In the genomic region with DNA sequence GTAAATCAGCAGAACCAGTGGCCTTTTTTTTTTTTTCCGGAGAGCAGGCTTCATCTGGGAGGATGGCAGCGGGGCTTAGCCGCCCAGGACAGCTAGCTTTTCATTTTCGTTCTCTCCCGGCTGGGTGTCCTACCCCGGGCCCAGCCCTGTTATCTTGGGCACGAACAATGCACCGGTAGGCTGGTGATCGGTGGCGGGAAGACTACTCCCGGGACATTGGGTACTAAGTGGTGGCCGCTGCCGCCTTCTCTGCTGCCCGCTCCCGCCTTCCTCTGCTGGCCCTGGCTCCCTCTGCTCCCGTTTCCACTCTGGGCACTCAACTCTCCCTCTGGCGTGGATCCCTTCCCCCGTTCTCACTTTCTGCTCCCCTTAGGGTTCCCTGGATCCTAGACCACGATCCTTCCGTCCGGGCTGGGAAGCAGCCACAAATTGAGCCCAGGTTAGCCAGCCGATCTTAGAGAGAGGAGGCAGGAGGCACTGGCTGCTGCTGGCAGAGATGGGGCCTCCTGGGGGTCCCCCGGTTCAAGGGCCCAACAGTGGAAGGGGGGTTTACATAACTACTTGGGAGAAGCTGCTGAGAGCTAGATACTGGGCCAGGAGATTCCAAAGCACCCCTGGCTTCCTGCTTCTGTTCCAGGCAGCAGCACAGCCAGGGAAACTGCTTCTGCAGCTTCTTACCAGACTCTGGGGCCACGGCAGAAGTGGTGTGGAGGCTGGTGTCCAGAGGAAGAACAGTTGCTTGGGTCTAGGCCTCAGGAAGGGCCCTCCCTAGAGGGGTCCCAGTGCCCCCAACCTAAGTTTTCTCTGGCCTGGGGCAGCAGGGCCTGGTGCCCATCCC, we compare ENCODE assay signal across 19 cellular contexts. TPM values are rescaled to one million over a fixed set of nuclear protein-coding genes. Genes with fewer than 3 reads are reported as not detected.
A peak's percentile ranks its signal among the peaks of the same experiment; 100 is the strongest.
DNase-seq lines count a peak whose midpoint lies in the region; ATAC-seq and TF ChIP-seq lines count a peak whose summit lies in the region.
"Had no signal": no experiment of that assay in that cellular context is flagged by ENCODE, and none has a peak within 500 bp of the region (broad histone marks: within the 10 kb centered on the region; RNA-seq: fewer than 3 reads in every experiment).

No MANE protein-coding gene starts in this region.

- POLR2A ChIA-PET in Caco-2 (lab: Charles Lee): no interaction called here

- H3K27me3 ChIP-seq in Caco-2 (replicated peaks; ENCODE audit: control insufficient read depth, insufficient read depth, low read length) (no peaks in the 10 kb centered on the region), Peyer's patch (peaks cover 0 to 77% of the 10 kb centered on the region in 2 donors)

- H3K4me1 Mint-ChIP-seq in Caco-2 (ENCODE audit: low read depth, unreplicated experiment): peaks cover 12% of the 10 kb centered on the region
- peaks cover 40% of the 10 kb centered on the region for H3K4me1 Mint-ChIP-seq in activated T-cell treated with anti-CD3 and anti-CD28 coated beads, Interleukin-2, amount 50 U/mL, for 72 hours (ENCODE audit: low read depth)
- peaks cover 17% of the 10 kb centered on the region for H3K4me1 Mint-ChIP-seq in nephron

- CTCF ChIA-PET in Caco-2 (lab: Charles Lee): interaction anchor here (4.6 kb wide), 1 partner anchor 9 kb away, joined by 24 read pairs; no protein-coding TSS in a partner anchor

- no peak overlapping the region for H3K27ac ChIP-seq in Peyer's patch
- H3K27ac ChIP-seq: 22Rv1, adrenal gland, C4-2B, right atrium auricular region, thyroid gland had no signal

- TF ChIP-seq POLR2A in Peyer's patch (IDR thresholded peaks at IDR 0.05): no peak

- no TSS peak for BruUV-seq in Caco-2 (replicated peaks; lab: Mats Ljungman, UMichigan)

- TF ChIP-seq CTCF in Caco-2 (IDR thresholded peaks at IDR 0.05; ENCODE audit: insufficient read depth in 1 of 2, low read depth in 1 of 2, low read length in 1 of 2, severe bottlenecking in 1 of 2, unreplicated experiment in 1 of 2): no peak
- TF ChIP-seq CTCF in nephron (IDR thresholded peaks at IDR 0.05; ENCODE audit: unreplicated experiment in 3 of 3): no peak
- no peak for TF ChIP-seq CTCF in Peyer's patch (IDR thresholded peaks at IDR 0.05)

- DNase-seq in DMS53 (lab: John Stamatoyannopoulos, UW) (peak; percentile 43), DMS53 treated with DMSO at 0.1 percent for 48 hours (lab: John Stamatoyannopoulos, UW; ENCODE audit: unreplicated experiment) (no peak), Caco-2 (no peak), EL (no peak), Peyer's patch (no peak)
- no peak for DNase-seq in activated T-cell treated with anti-CD3 and anti-CD28 coated beads, Interleukin-2, amount 50 U/mL, for 72 hours
- DNase-seq: adrenal gland; foreskin melanocyte; NCI-H187 treated with DMSO at 0.1 percent for 48 hours; OCI-M1; stimulated activated CD8-positive, alpha-beta memory T cell treated with anti-CD3 and anti-CD28 coated beads, Interleukin-4, amount 100 ng/mL, for 48 hours; thyroid gland had no signal

- H3K9me3 ChIP-seq in Caco-2: no peaks in the 10 kb centered on the region
- no peaks in the 10 kb centered on the region for H3K9me3 ChIP-seq in Peyer's patch
- H3K9me3 ChIP-seq: adrenal gland, right atrium auricular region, thyroid gland had no signal

- intact Hi-C loops in Caco-2 (cut with micrococcal nuclease; ENCODE audit: unreplicated experiment): no loop called here

- H3K36me3 Mint-ChIP-seq in Caco-2 (ENCODE audit: insufficient read depth, unreplicated experiment): no peaks in the 10 kb centered on the region
- H3K36me3 Mint-ChIP-seq in activated T-cell treated with anti-CD3 and anti-CD28 coated beads, Interleukin-2, amount 50 U/mL, for 72 hours (ENCODE audit: insufficient read depth in 2 of 2): no peaks in the 10 kb centered on the region
- peaks cover 3% of the 10 kb centered on the region for H3K36me3 Mint-ChIP-seq in nephron (ENCODE audit: low read depth)

- H3K4me3 ChIP-seq in Caco-2 (ENCODE audit: low read depth, low read length) (no peak overlapping the region), Peyer's patch (no peak overlapping the region)
- H3K4me3 ChIP-seq: adrenal gland, thyroid gland had no signal

- no peak overlapping the region for H3K27ac Mint-ChIP-seq in Caco-2 (ENCODE audit: unreplicated experiment)
- no peak overlapping the region for H3K27ac Mint-ChIP-seq in activated T-cell treated with anti-CD3 and anti-CD28 coated beads, Interleukin-2, amount 50 U/mL, for 72 hours
- H3K27ac Mint-ChIP-seq in nephron: no peak overlapping the region

- H3K36me3 ChIP-seq in Caco-2 (ENCODE audit: control insufficient read depth, insufficient read depth, low read length) (no peaks in the 10 kb centered on the region), Peyer's patch (no peaks in the 10 kb centered on the region)
- H3K36me3 ChIP-seq: adrenal gland, right atrium auricular region, thyroid gland had no signal

- H3K4me3 Mint-ChIP-seq in Caco-2 (ENCODE audit: unreplicated experiment) (peak overlapping the region; percentile 69), nephron (peak overlapping the region; percentile 58 to 73 (median 68))
- peak overlapping the region; percentile 58 to 69 for H3K4me3 Mint-ChIP-seq in activated T-cell treated with anti-CD3 and anti-CD28 coated beads, Interleukin-2, amount 50 U/mL, for 72 hours

- H3K27me3 Mint-ChIP-seq in Caco-2 (ENCODE audit: insufficient read depth, unreplicated experiment): no peaks in the 10 kb centered on the region
- H3K27me3 Mint-ChIP-seq in activated T-cell treated with anti-CD3 and anti-CD28 coated beads, Interleukin-2, amount 50 U/mL, for 72 hours (ENCODE audit: low read depth): peaks cover 92% of the 10 kb centered on the region
- peaks cover 97% of the 10 kb centered on the region for H3K27me3 Mint-ChIP-seq in nephron (ENCODE audit: low read depth)

- H3K4me1 ChIP-seq in Caco-2: peaks cover 23% of the 10 kb centered on the region
- peaks cover 0 to 39% (median 9%) of the 10 kb centered on the region in 4 donors for H3K4me1 ChIP-seq in Peyer's patch

- ATAC-seq in activated T-cell treated with anti-CD3 and anti-CD28 coated beads, Interleukin-2, amount 50 U/mL, for 72 hours (replicated peaks in 1 of 2): no peak
- no peak for ATAC-seq in HG03139 (IDR thresholded peaks at IDR 0.05; ENCODE audit: unreplicated experiment)

- H3K9me3 Mint-ChIP-seq in Caco-2 (ENCODE audit: unreplicated experiment) (no peaks in the 10 kb centered on the region), nephron (no peaks in the 10 kb centered on the region)
- no peaks in the 10 kb centered on the region for H3K9me3 Mint-ChIP-seq in activated T-cell treated with anti-CD3 and anti-CD28 coated beads, Interleukin-2, amount 50 U/mL, for 72 hours

RNA-seq across cellular contexts. Expression of gene TLX1, which starts 1.8 kb away (rescaled TPM):
- total RNA-seq in Caco-2 (2022) (1.9 and 2.3 TPM in 2 replicates), Peyer's patch (1 to 10 TPM in 3 of 4 donors, not detected in 1; 1.6 to 4.8 (median 3.2) TPM)
- not detected for total RNA-seq in activated T-cell treated with anti-CD3 and anti-CD28 coated beads, Interleukin-2, amount 50 U/mL, for 72 hours
- total RNA-seq: adrenal gland, cerebellum, myocyte, right atrium auricular region, thyroid gland had no signal
